Comparison of ENCODE assay signal across 18 cellular contexts in the genomic region with DNA sequence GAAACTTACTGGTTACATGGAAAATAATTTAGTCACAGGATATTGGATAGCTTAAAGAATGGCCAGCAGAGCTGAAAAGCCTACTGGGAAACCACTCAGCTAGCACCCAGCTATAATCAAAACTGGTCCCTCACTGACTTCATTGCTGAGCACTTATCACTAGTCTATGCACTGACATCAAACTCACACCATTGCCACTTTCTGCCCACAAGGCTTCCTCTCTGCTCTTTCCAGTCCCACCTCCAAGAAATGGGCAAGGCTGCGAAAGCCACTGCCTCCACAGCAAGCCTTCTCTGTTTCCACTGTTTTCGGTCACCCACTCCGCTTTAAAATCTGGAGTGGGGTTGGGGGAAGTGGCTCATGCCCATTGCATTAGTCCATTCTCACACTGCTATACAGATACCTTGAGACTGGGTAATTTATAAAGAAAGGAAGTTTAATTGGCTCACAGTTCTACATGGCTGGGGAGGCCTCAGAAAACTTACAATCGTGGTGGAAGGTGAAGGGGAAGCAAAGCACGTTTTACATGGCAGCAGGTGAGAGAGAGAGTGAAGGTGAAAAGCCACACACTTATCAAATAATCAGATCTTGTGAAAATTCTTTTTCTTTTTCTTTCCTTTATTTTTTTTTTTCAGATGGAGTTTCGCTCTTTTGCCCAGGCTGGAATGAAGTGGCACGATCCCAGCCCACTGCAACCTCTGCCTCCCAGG.
"Had no signal": no experiment of that assay in that cellular context is flagged by ENCODE, and none has a peak within 500 bp of the region (broad histone marks: within the 10 kb centered on the region; RNA-seq: fewer than 3 reads in every experiment).

No MANE protein-coding gene starts in this region.

- DNase-seq: anterior cingulate cortex, foreskin melanocyte, heart left ventricle, mammary epithelial cell, occipital lobe, right cardiac atrium, T-helper 17 cell, upper lobe of left lung had no signal

- ATAC-seq: activated CD4-positive, CD25-positive, alpha-beta regulatory T cell treated with anti-CD3 and anti-CD28 coated beads, Interleukin-2, amount 50 U/mL, for 24 hours; heart left ventricle; left lobe of liver; naive thymus-derived CD8-positive, alpha-beta T cell; right cardiac atrium; Right ventricle myocardium inferior; SK-N-SH treated with all-trans-retinoic acid at 6 μM for 48 hours; stimulated activated memory B cell treated with anti-CD40 and anti-IgM and Interleukin-4, amounts not matched to agents 10 μg/mL and 1 μg/mL and 100 μg/mL, for 72 hours; T-helper 17 cell had no signal

- H3K27me3 ChIP-seq: breast epithelium, heart left ventricle, upper lobe of left lung had no signal

- H3K27me3 Mint-ChIP-seq: naive thymus-derived CD8-positive, alpha-beta T cell; progenitor cell of endocrine pancreas; T-helper 17 cell had no signal

- H3K4me1 ChIP-seq: breast epithelium, heart left ventricle, upper lobe of left lung had no signal

- H3K4me1 Mint-ChIP-seq: stimulated activated memory B cell treated with anti-CD40 and anti-IgM and Interleukin-4, amounts not matched to agents 10 μg/mL and 1 μg/mL and 100 μg/mL, for 72 hours; T-helper 17 cell had no signal

- H3K27ac Mint-ChIP-seq: activated naive CD4-positive, alpha-beta T cell treated with anti-CD3 and anti-CD28 coated beads, Interleukin-2, amount 50 U/mL, for 72 hours; progenitor cell of endocrine pancreas; stimulated activated memory B cell treated with anti-CD40 and anti-IgM and Interleukin-4, amounts not matched to agents 10 μg/mL and 1 μg/mL and 100 μg/mL, for 72 hours; T-helper 17 cell had no signal

- H3K4me3 Mint-ChIP-seq: stimulated activated memory B cell treated with anti-CD40 and anti-IgM and Interleukin-4, amounts not matched to agents 10 μg/mL and 1 μg/mL and 100 μg/mL, for 72 hours; T-helper 17 cell had no signal

- H3K36me3 Mint-ChIP-seq: stimulated activated memory B cell treated with anti-CD40 and anti-IgM and Interleukin-4, amounts not matched to agents 10 μg/mL and 1 μg/mL and 100 μg/mL, for 72 hours had no signal

- H3K4me3 ChIP-seq: breast epithelium, heart left ventricle, smooth muscle cell, upper lobe of left lung had no signal

- H3K36me3 ChIP-seq: breast epithelium, heart left ventricle, upper lobe of left lung had no signal

- H3K9me3 ChIP-seq: upper lobe of left lung had no signal

- H3K27ac ChIP-seq: breast epithelium, heart left ventricle, upper lobe of left lung had no signal
